In genomic region chr10:3853016-3853415, GRCh38 we compare ENCODE assay signal across 8 cellular contexts.
A peak's percentile ranks its signal among the peaks of the same experiment; 100 is the strongest.
DNase-seq lines count a peak whose midpoint lies in the region; ATAC-seq and TF ChIP-seq lines count a peak whose summit lies in the region.

No MANE protein-coding gene starts in this region.

- intact Hi-C loops in natural killer cell (cut with micrococcal nuclease): no loop called here
- intact Hi-C loops in uterus (cut with DNase I; ENCODE audit: low total_unique reads): no loop called here

- no peaks in the 10 kb centered on the region for H3K27me3 ChIP-seq in uterus
- H3K27me3 ChIP-seq in BE2C: no peaks in the 10 kb centered on the region

- peaks cover 22 to 34% of the 10 kb centered on the region in 2 donors for H3K4me1 Mint-ChIP-seq in natural killer cell treated with Interleukin-12 subunit alpha and Interleukin-12 subunit beta and Interleukin-15 and Interleukin-18, amount 100 ng/mL, for 72 hours (ENCODE audit: low read depth in 2 of 2)
- H3K4me1 Mint-ChIP-seq in natural killer cell: peaks cover 15 to 26% of the 10 kb centered on the region in 2 donors
- peaks cover 15% of the 10 kb centered on the region for H3K4me1 Mint-ChIP-seq in nephron

- peaks cover 0 to 8% of the 10 kb centered on the region in 2 donors for H3K4me1 ChIP-seq in uterus
- no peaks in the 10 kb centered on the region; the same call in 1 of the 2 replicates for H3K4me1 ChIP-seq in BE2C

- H3K27ac Mint-ChIP-seq in natural killer cell treated with Interleukin-12 subunit alpha and Interleukin-12 subunit beta and Interleukin-15 and Interleukin-18, amount 100 ng/mL, for 72 hours: peak overlapping the region; percentile 97 to 100
- H3K27ac Mint-ChIP-seq in natural killer cell (peak overlapping the region in 1 of 2 donors; percentile 86), nephron (peak overlapping the region in 2 of 3 experiments; percentile 55 to 97)

- H3K27me3 Mint-ChIP-seq in natural killer cell treated with Interleukin-12 subunit alpha and Interleukin-12 subunit beta and Interleukin-15 and Interleukin-18, amount 100 ng/mL, for 72 hours: no peaks in the 10 kb centered on the region
- H3K27me3 Mint-ChIP-seq in natural killer cell (ENCODE audit: low read depth in 2 of 2): no peaks in the 10 kb centered on the region
- H3K27me3 Mint-ChIP-seq in nephron (ENCODE audit: low read depth): no peaks in the 10 kb centered on the region

- TF ChIP-seq CTCF in natural killer cell (IDR thresholded peaks at IDR 0.05) (no peak), choroid plexus epithelial cell (conservative IDR thresholded peaks at IDR 0.05; ENCODE audit: low read depth, low read length) (no peak), nephron (IDR thresholded peaks at IDR 0.05; ENCODE audit: unreplicated experiment in 3 of 3) (no peak), uterus (IDR thresholded peaks at IDR 0.05) (no peak), BE2C (IDR thresholded peaks at IDR 0.05; ENCODE audit: low read depth, low read length) (no peak)

- H3K27ac ChIP-seq in uterus: peak overlapping the region; percentile 85 to 89

- DNase-seq in natural killer cell treated with Interleukin-12 subunit alpha and Interleukin-12 subunit beta and Interleukin-15 and Interleukin-18, amount 100 ng/mL, for 72 hours (ENCODE audit: low spot score): no peak
- DNase-seq in natural killer cell: no peak
- DNase-seq in choroid plexus epithelial cell (ENCODE audit: low read depth): peak; percentile 40
- DNase-seq in uterus: peak in 1 of 2 donors; percentile 31
- no peak for DNase-seq in BE2C
- DNase-seq in RPMI8226: no peak

- H3K36me3 ChIP-seq in uterus (no peaks in the 10 kb centered on the region), BE2C (no peaks in the 10 kb centered on the region)

- H3K9me3 ChIP-seq in uterus (no peaks in the 10 kb centered on the region), BE2C (no peaks in the 10 kb centered on the region)

- no peak for TF ChIP-seq POLR2A in uterus (IDR thresholded peaks at IDR 0.05)

- H3K9me3 Mint-ChIP-seq in natural killer cell treated with Interleukin-12 subunit alpha and Interleukin-12 subunit beta and Interleukin-15 and Interleukin-18, amount 100 ng/mL, for 72 hours: no peaks in the 10 kb centered on the region
- no peaks in the 10 kb centered on the region for H3K9me3 Mint-ChIP-seq in natural killer cell
- no peaks in the 10 kb centered on the region for H3K9me3 Mint-ChIP-seq in nephron

- no peaks in the 10 kb centered on the region for H3K36me3 Mint-ChIP-seq in natural killer cell treated with Interleukin-12 subunit alpha and Interleukin-12 subunit beta and Interleukin-15 and Interleukin-18, amount 100 ng/mL, for 72 hours
- H3K36me3 Mint-ChIP-seq in natural killer cell (no peaks in the 10 kb centered on the region), nephron (ENCODE audit: low read depth) (no peaks in the 10 kb centered on the region)

- ATAC-seq in natural killer cell treated with Interleukin-12 subunit alpha and Interleukin-12 subunit beta and Interleukin-15 and Interleukin-18, amount 100 ng/mL, for 72 hours: no peak
- no peak for ATAC-seq in natural killer cell
- ATAC-seq in GM18519 (IDR thresholded peaks at IDR 0.05; ENCODE audit: low FRiP score, unreplicated experiment): no peak

- H3K4me3 Mint-ChIP-seq in natural killer cell treated with Interleukin-12 subunit alpha and Interleukin-12 subunit beta and Interleukin-15 and Interleukin-18, amount 100 ng/mL, for 72 hours: peak overlapping the region; percentile 85
- H3K4me3 Mint-ChIP-seq in natural killer cell: no peak overlapping the region
- H3K4me3 Mint-ChIP-seq in nephron: no peak overlapping the region

- H3K4me3 ChIP-seq in choroid plexus epithelial cell (ENCODE audit: low read depth, low read length) (no peak overlapping the region), uterus (no peak overlapping the region), BE2C (ENCODE audit: low read depth, low read length) (no peak overlapping the region)
